35 cellular contexts compared by ENCODE assay signal in genomic region chr10:50809596-50809995, GRCh38.
DNase-seq lines count a peak whose midpoint lies in the region; ATAC-seq and TF ChIP-seq lines count a peak whose summit lies in the region.
"Had no signal": no experiment of that assay in that cellular context is flagged by ENCODE, and none has a peak within 500 bp of the region (broad histone marks: within the 10 kb centered on the region; RNA-seq: fewer than 3 reads in every experiment).

No MANE protein-coding gene starts in this region.

- ATAC-seq in HG03469 (IDR thresholded peaks at IDR 0.05; ENCODE audit: unreplicated experiment) = no peak
- ATAC-seq: gastroesophageal sphincter; stimulated activated naive B cell treated with anti-CD40 and anti-IgM and Interleukin-4, amounts not matched to agents 10 μg/mL and 1 μg/mL and 100 μg/mL, for 72 hours; upper lobe of right lung had no signal

- peaks cover 31% of the 10 kb centered on the region for H3F3A ChIP-seq in GM23248 (ENCODE audit: insufficient read depth)

- H3K36me3 ChIP-seq in GM23248 (ENCODE audit: low read depth) (no peaks in the 10 kb centered on the region), brain microvascular endothelial cell (replicated peaks) (no peaks in the 10 kb centered on the region)
- H3K36me3 ChIP-seq: cardiac muscle cell, gastroesophageal sphincter, HAP-1, prostate gland, sigmoid colon, suprapubic skin, upper lobe of right lung had no signal

- peak overlapping the region; percentile 83 for H3K27ac ChIP-seq in GM23248
- peak overlapping the region; percentile 77 for H3K27ac ChIP-seq in brain microvascular endothelial cell
- H3K27ac ChIP-seq: C4-2B, cardiac muscle cell, coronary artery, gastroesophageal sphincter, prostate gland, sigmoid colon, suprapubic skin, upper lobe of right lung, VCaP had no signal

- no peak overlapping the region for H2AFZ ChIP-seq in GM23248

- H3K9me3 ChIP-seq in GM23248 (ENCODE audit: low read depth) = no peaks in the 10 kb centered on the region
- H3K9me3 ChIP-seq: gastroesophageal sphincter, HAP-1, prostate gland, sigmoid colon, suprapubic skin, upper lobe of right lung had no signal

- TF ChIP-seq CTCF in AG10803 (conservative IDR thresholded peaks at IDR 0.05; ENCODE audit: low read length) = no peak
- no peak for TF ChIP-seq CTCF in brain microvascular endothelial cell (IDR thresholded peaks at IDR 0.05; ENCODE audit: low read depth, low read length, missing control alignments)

- H3K79me2 ChIP-seq in GM23248 (ENCODE audit: insufficient read depth) = no peaks in the 10 kb centered on the region

- H3K27me3 ChIP-seq in GM23248 (replicated peaks; ENCODE audit: insufficient read depth) (no peaks in the 10 kb centered on the region), brain microvascular endothelial cell (replicated peaks) (no peaks in the 10 kb centered on the region)
- H3K27me3 ChIP-seq: cardiac muscle cell, gastroesophageal sphincter, sigmoid colon, suprapubic skin, upper lobe of right lung had no signal

- no peaks in the 10 kb centered on the region for H4K20me1 ChIP-seq in GM23248 (ENCODE audit: insufficient read depth)

- peak overlapping the region; percentile 68 for H3K4me2 ChIP-seq in GM23248 (ENCODE audit: unreplicated experiment)

- in situ Hi-C loops in GM23248 (cut with MboI) (no loop called here), brain microvascular endothelial cell (cut with HindIII; ENCODE audit: low pct_ligation_motif_present, low sequenced_read_pairs) (no loop called here)

- peak; percentile 46 for DNase-seq in AG10803 (ENCODE audit: low read depth)
- DNase-seq in GM23248 = peak; percentile 74
- peak; percentile 40 for DNase-seq in brain microvascular endothelial cell
- DNase-seq in iris pigment epithelial cell (ENCODE audit: low read depth) = peak; percentile 36
- no peak for DNase-seq in T1000 (lab: John Stamatoyannopoulos, UW)
- no peak for DNase-seq in NCI-H128 (lab: John Stamatoyannopoulos, UW; ENCODE audit: unreplicated experiment)
- no peak for DNase-seq in NCI-H510A (lab: John Stamatoyannopoulos, UW)
- DNase-seq: ACHN; activated CD4-positive, alpha-beta T cell treated with anti-CD3 and anti-CD28 coated beads for 4 hours; activated naive CD4-positive, alpha-beta T cell; activated T-cell treated with anti-CD3 and anti-CD28 coated beads for 4 hours; Calu3; DMS79 treated with DMSO at 0.1 percent for 48 hours; effector memory CD4-positive, alpha-beta T cell; erythroblast; hypothalamus; immature natural killer cell; Karpas-422; NCI-H1092; NCI-H187; NCI-H2171 treated with DMSO at 0.1 percent for 48 hours; NCI-H524; SHP77 treated with DMSO at 0.1 percent for 48 hours; sigmoid colon; stimulated activated naive B cell treated with anti-CD40 and anti-IgM and Interleukin-4, amounts not matched to agents 10 μg/mL and 1 μg/mL and 100 μg/mL, for 72 hours; upper lobe of right lung had no signal

- 59 to 62% methylated on average over 7 of the region's 7 CpGs for WGBS in GM23248 (ENCODE audit: low coverage in 1 of 2, low lambda C conversion rate in 2 of 2, missing lambda C conversion rate in 2 of 2), 2 experiments

- no peak overlapping the region for H3K4me3 ChIP-seq in AG10803 (ENCODE audit: low read length)
- H3K4me3 ChIP-seq in GM23248 = no peak overlapping the region
- H3K4me3 ChIP-seq in brain microvascular endothelial cell (ENCODE audit: low read depth, low read length) = no peak overlapping the region
- H3K4me3 ChIP-seq: cardiac muscle cell, coronary artery, gastroesophageal sphincter, HAP-1, prostate gland, sigmoid colon, suprapubic skin, upper lobe of right lung had no signal

- peaks cover 35% of the 10 kb centered on the region for H3K4me1 ChIP-seq in GM23248 (ENCODE audit: insufficient read depth)
- H3K4me1 ChIP-seq: gastroesophageal sphincter, HAP-1, prostate gland, sigmoid colon, suprapubic skin, upper lobe of right lung had no signal

- H3K9ac ChIP-seq in GM23248 = no peak overlapping the region

- H3K9me2 ChIP-seq in GM23248 (ENCODE audit: insufficient read depth) = no peaks in the 10 kb centered on the region

Comparison
In these comparisons a context has a peak if more than half of its experiments do, and no peak if none do; other contexts are left out.
1. DNase-seq: peak in AG10803 (single experiment), GM23248 (single experiment), brain microvascular endothelial cell (single experiment) and iris pigment epithelial cell (single experiment); none in T1000 (single experiment), NCI-H128 (single experiment) and NCI-H510A (single experiment).